14 cellular contexts compared by ENCODE assay signal in genomic region chr19:53898166-53898565, GRCh38. TPM values are rescaled to one million over a fixed set of nuclear protein-coding genes. Genes with fewer than 3 reads are reported as not detected.
"Had no signal": no experiment of that assay in that cellular context is flagged by ENCODE, and none has a peak within 500 bp of the region (broad histone marks: within the 10 kb centered on the region; RNA-seq: fewer than 3 reads in every experiment).

No MANE protein-coding gene starts in this region.

- H3K36me3 ChIP-seq: left lung, ovary had no signal

- H3K36me3 Mint-ChIP-seq: natural killer cell treated with Interleukin-12 subunit alpha and Interleukin-12 subunit beta and Interleukin-15 and Interleukin-18, amount 100 ng/mL, for 72 hours; type B pancreatic cell had no signal

- H3K4me1 Mint-ChIP-seq: activated naive CD4-positive, alpha-beta T cell treated with anti-CD3 and anti-CD28 coated beads, Interleukin-2, amount 50 U/mL, for 24 hours had no signal

- H3K4me3 ChIP-seq: body of pancreas, left lung, ovary had no signal

- DNase-seq: body of pancreas; dermis blood vessel endothelial cell; hippocampal formation; left lung; ovary; stimulated activated CD4-positive, alpha-beta T cell treated with anti-CD3 and anti-CD28 coated beads, Interleukin-12 subunit alpha, Interleukin-12 subunit beta, amount 100 ng/mL, for 4 hours; stimulated activated naive CD4-positive, alpha-beta T cell treated with Interleukin-2 at 50 U/mL for 16 hours had no signal

- H3K4me1 ChIP-seq: body of pancreas, left lung had no signal

- H3K27me3 ChIP-seq: ovary had no signal

- ATAC-seq: activated CD4-positive, CD25-positive, alpha-beta regulatory T cell treated with anti-CD3 and anti-CD28 coated beads, Interleukin-2, amount 50 U/mL, for 24 hours; body of pancreas; left lung; natural killer cell treated with Interleukin-12 subunit alpha and Interleukin-12 subunit beta and Interleukin-15 and Interleukin-18, amount 100 ng/mL, for 72 hours had no signal

- H3K9me3 ChIP-seq: body of pancreas, left lung, ovary had no signal

- H3K9me3 Mint-ChIP-seq: activated naive CD4-positive, alpha-beta T cell treated with anti-CD3 and anti-CD28 coated beads, Interleukin-2, amount 50 U/mL, for 24 hours; natural killer cell treated with Interleukin-12 subunit alpha and Interleukin-12 subunit beta and Interleukin-15 and Interleukin-18, amount 100 ng/mL, for 72 hours; type B pancreatic cell had no signal

- H3K27ac Mint-ChIP-seq: activated naive CD4-positive, alpha-beta T cell treated with anti-CD3 and anti-CD28 coated beads, Interleukin-2, amount 50 U/mL, for 24 hours; natural killer cell treated with Interleukin-12 subunit alpha and Interleukin-12 subunit beta and Interleukin-15 and Interleukin-18, amount 100 ng/mL, for 72 hours; type B pancreatic cell had no signal

- H3K4me3 Mint-ChIP-seq: activated naive CD4-positive, alpha-beta T cell treated with anti-CD3 and anti-CD28 coated beads, Interleukin-2, amount 50 U/mL, for 24 hours; central memory CD8-positive, alpha-beta T cell; natural killer cell treated with Interleukin-12 subunit alpha and Interleukin-12 subunit beta and Interleukin-15 and Interleukin-18, amount 100 ng/mL, for 72 hours; type B pancreatic cell had no signal

- H3K27ac ChIP-seq: body of pancreas, left lung, ovary had no signal

RNA-seq across cellular contexts. Expression of gene CACNG7, which starts 10.9 kb away (rescaled TPM):
- total RNA-seq: body of pancreas; dermis blood vessel endothelial cell; left lung; natural killer cell treated with Interleukin-12 subunit alpha and Interleukin-12 subunit beta and Interleukin-15 and Interleukin-18, amount 100 ng/mL, for 72 hours; ovary; T-helper 2 cell treated with Interferon-gamma antibody and Interleukin-4, amounts not matched to agents 100 ng/mL and 5 ng/mL, for 36 hours had no signal
- polyA plus RNA-seq: esophagus had no signal

RNA-seq across cellular contexts. Expression of gene PRKCG, which starts 16.2 kb away (rescaled TPM):
- total RNA-seq: left lung; T-helper 2 cell treated with Interferon-gamma antibody and Interleukin-4, amounts not matched to agents 100 ng/mL and 5 ng/mL, for 36 hours had no signal
